ENCODE assay signal across 19 cellular contexts in genomic region chr1:24369801-24370200, GRCh38. TPM values are rescaled to one million over a fixed set of nuclear protein-coding genes. Genes with fewer than 3 reads are reported as not detected.
DNase-seq lines count a peak whose midpoint lies in the region; ATAC-seq and TF ChIP-seq lines count a peak whose summit lies in the region.
"Had no signal": no experiment of that assay in that cellular context is flagged by ENCODE, and none has a peak within 500 bp of the region (broad histone marks: within the 10 kb centered on the region; RNA-seq: fewer than 3 reads in every experiment).

No MANE protein-coding gene starts in this region.

- H3K4me3 ChIP-seq in esophagus (ENCODE audit: low read depth in 1 of 2, low read length in 2 of 2) (no peak overlapping the region), osteoblast (ENCODE audit: insufficient read depth, low read length) (no peak overlapping the region)

- WGBS in esophagus, 2 donors, result 82 to 88% methylated on average over 4 of the region's 4 CpGs

- H2AFZ ChIP-seq in osteoblast (ENCODE audit: low read length), result no peak overlapping the region

- peaks cover 6% of the 10 kb centered on the region for H3K27me3 Mint-ChIP-seq in nephron progenitor cell (ENCODE audit: low read depth, poor library complexity)

- no peaks in the 10 kb centered on the region for H3K79me2 ChIP-seq in osteoblast (ENCODE audit: insufficient read depth, low read length)

- peaks cover 3% of the 10 kb centered on the region for H4K20me1 ChIP-seq in osteoblast (ENCODE audit: insufficient read depth, low read length)

- H3K36me3 ChIP-seq in esophagus (ENCODE audit: control insufficient read depth in 2 of 2, insufficient read depth in 2 of 2, low read length in 1 of 2) (no peaks in the 10 kb centered on the region), osteoblast (ENCODE audit: insufficient read depth, low read length) (no peaks in the 10 kb centered on the region)
- H3K36me3 ChIP-seq: BE2C had no signal

- no peak overlapping the region for H3K4me2 ChIP-seq in osteoblast (ENCODE audit: insufficient read depth, low read length)

- in situ Hi-C loops in G401 (cut with HindIII; ENCODE audit: low sequenced_read_pairs), result no loop called here

- H3K9me3 ChIP-seq in esophagus (ENCODE audit: control insufficient read depth in 2 of 2, insufficient read depth in 1 of 2, low read depth in 1 of 2, low read length in 1 of 2), result no peaks in the 10 kb centered on the region
- no peaks in the 10 kb centered on the region for H3K9me3 ChIP-seq in osteoblast (ENCODE audit: low read depth, low read length)
- H3K9me3 ChIP-seq: BE2C had no signal

- H3K27ac Mint-ChIP-seq in nephron progenitor cell, result no peak overlapping the region
- H3K27ac Mint-ChIP-seq: CD8-positive, alpha-beta T cell had no signal

- H3K27ac ChIP-seq in esophagus (ENCODE audit: low read depth in 2 of 2, low read length in 1 of 2), result peak overlapping the region; percentile 59 to 82
- H3K27ac ChIP-seq in osteoblast (ENCODE audit: low read depth, low read length), result peak overlapping the region; percentile 45
- H3K27ac ChIP-seq: C4-2B, HL-60 had no signal

- no peak for TF ChIP-seq CTCF in osteoblast (IDR thresholded peaks at IDR 0.05; ENCODE audit: extremely low read depth, low read depth, low read length)
- TF ChIP-seq CTCF in nephron progenitor cell (IDR thresholded peaks at IDR 0.05), result no peak

- H3K9me3 Mint-ChIP-seq in nephron progenitor cell, result no peaks in the 10 kb centered on the region
- H3K9me3 Mint-ChIP-seq: CD8-positive, alpha-beta T cell had no signal

- H3K27me3 ChIP-seq in esophagus (ENCODE audit: control insufficient read depth in 1 of 2, insufficient read depth in 2 of 2, low read length in 2 of 2) (no peaks in the 10 kb centered on the region), osteoblast (ENCODE audit: insufficient read depth, low read length) (no peaks in the 10 kb centered on the region)
- H3K27me3 ChIP-seq: BE2C had no signal

- DNase-seq in G401 (ENCODE audit: low spot score) (peak; percentile 96), NCI-H2171 treated with DMSO at 0.1 percent for 48 hours (lab: John Stamatoyannopoulos, UW) (peak; percentile 35), osteoblast (ENCODE audit: insufficient read length, low spot score, missing footprints) (no peak), nephron progenitor cell (no peak), HCEC 1CT (no peak)
- DNase-seq in stimulated activated CD4-positive, alpha-beta T cell treated with anti-CD3 and anti-CD28 coated beads, Interleukin-4, amount 100 ng/mL, for 24 hours, result no peak
- DNase-seq: BE2C; CD8-positive, alpha-beta T cell; COR-L47; DMS153; DMS79 treated with DMSO at 0.1 percent for 48 hours; EL; GDM1 had no signal

- no peak for ATAC-seq in HG03135 (IDR thresholded peaks at IDR 0.05; ENCODE audit: unreplicated experiment)
- ATAC-seq: CD8-positive, alpha-beta T cell; HCT116 had no signal

- H3K4me1 Mint-ChIP-seq in nephron progenitor cell, result peaks cover 23% of the 10 kb centered on the region

- no peak overlapping the region for H3K4me3 Mint-ChIP-seq in nephron progenitor cell
- H3K4me3 Mint-ChIP-seq: CD8-positive, alpha-beta T cell had no signal

- H3K36me3 Mint-ChIP-seq in nephron progenitor cell (ENCODE audit: low read depth), result peaks cover 6% of the 10 kb centered on the region

- H3K4me1 ChIP-seq in esophagus (ENCODE audit: control insufficient read depth in 2 of 2, insufficient read depth in 2 of 2, low read length in 1 of 2) (peaks cover 0 to 25% of the 10 kb centered on the region in 2 donors), osteoblast (ENCODE audit: insufficient read depth, low read length) (peaks cover 21% of the 10 kb centered on the region)
- H3K4me1 ChIP-seq: BE2C had no signal

RNA-seq across cellular contexts. Expression of gene STPG1, which starts 43.8 kb away (rescaled TPM):
- 7.1 and 17.8 TPM in 2 replicates for total RNA-seq in G401 (2014; rRNA removed; shearing (Covaris generic))
- 1 to 10 TPM; 4.8 to 8.8 TPM for polyA plus RNA-seq in esophagus
- 7.2 and 7.4 TPM in 2 replicates for total RNA-seq in osteoblast

RNA-seq across cellular contexts. Expression of gene NIPAL3, which starts 45.8 kb away (rescaled TPM):
- total RNA-seq in G401 (2014; rRNA removed; shearing (Covaris generic)), result 9.0 and 12.3 TPM in 2 replicates
- 10 to 100 TPM; 10.3 to 11.3 TPM for polyA plus RNA-seq in esophagus
- total RNA-seq in osteoblast, result 29.2 and 31.8 TPM in 2 replicates

RNA-seq across cellular contexts. Expression of gene GRHL3, which starts 50.6 kb away (rescaled TPM):
- total RNA-seq in G401 (2014; rRNA removed; shearing (Covaris generic)), result 1.5 and 2.6 TPM in 2 replicates
- 100 to 1,000 TPM in 1 of 2 donors, 10 to 100 TPM in 1; 59.0 to 115 TPM for polyA plus RNA-seq in esophagus
- total RNA-seq in osteoblast, result not detected in 2 replicates
- total RNA-seq: CD8-positive, alpha-beta T cell; H4 had no signal

Comparison
In these comparisons a context has a peak if more than half of its experiments do, and no peak if none do; other contexts are left out.
1. DNase-seq: peak in G401 (single experiment) and NCI-H2171 treated with DMSO at 0.1 percent for 48 hours (single experiment); none in osteoblast (single experiment), stimulated activated CD4-positive, alpha-beta T cell treated with anti-CD3 and anti-CD28 coated beads, Interleukin-4, amount 100 ng/mL, for 24 hours (single experiment), nephron progenitor cell (single experiment) and HCEC 1CT (single experiment).